Comparison of ENCODE assay signal across 1 cellular context in genomic region chr14:100223332-100224171, GRCh38.
TF ChIP-seq lines count a peak whose summit lies in the region.

No MANE protein-coding gene starts in this region.

TF ChIP-seq in IMR-90, 13 proteins besides CTCF, POLR2A, EP300 and RAD21 (continued from another document):
- TF ChIP-seq USF2 (IDR thresholded peaks at IDR 0.05; ENCODE audit: low read depth, low read length): no peak
